In the genomic region with DNA sequence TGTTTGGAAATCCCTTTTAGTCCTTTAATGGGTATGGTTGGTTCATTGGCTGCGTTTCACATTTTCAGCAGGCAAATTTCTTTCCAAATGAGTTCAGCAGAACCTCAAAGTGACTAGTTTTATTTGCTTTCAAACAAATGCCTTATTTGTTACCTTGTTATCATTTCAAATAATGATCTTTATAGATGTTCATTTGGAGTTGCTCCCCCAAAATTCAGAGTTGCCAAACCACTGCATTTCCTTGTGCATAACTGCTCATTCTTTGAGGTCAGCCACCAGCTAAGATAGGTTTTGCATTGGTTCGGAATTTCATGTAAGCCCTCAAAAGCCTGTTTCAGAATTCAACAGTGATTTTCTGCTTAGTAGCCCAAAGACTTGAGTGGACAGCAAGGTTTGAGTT, we compare ENCODE assay signal across 1 cellular context.
TF ChIP-seq lines count a peak whose summit lies in the region.

No MANE protein-coding gene starts in this region.

TF ChIP-seq in IMR-90, 13 proteins besides CTCF, POLR2A, EP300 and RAD21 (continued from another document):
- TF ChIP-seq RFX5 (IDR thresholded peaks at IDR 0.05; ENCODE audit: low read depth, low read length) = no peak
- no peak for TF ChIP-seq MAFK (IDR thresholded peaks at IDR 0.05; ENCODE audit: low read depth, low read length)
- no peak for TF ChIP-seq RCOR1 (IDR thresholded peaks at IDR 0.05; ENCODE audit: insufficient replicate concordance, low read length)
- no peak for TF ChIP-seq SMC3 (IDR thresholded peaks at IDR 0.05; ENCODE audit: low read depth, low read length)
- no peak for TF ChIP-seq NFE2L2 (IDR thresholded peaks at IDR 0.05; ENCODE audit: low read depth, low read length)
- no peak for TF ChIP-seq CHD1 (IDR thresholded peaks at IDR 0.05; ENCODE audit: low read depth, low read length)
- TF ChIP-seq MXI1 (IDR thresholded peaks at IDR 0.05; ENCODE audit: borderline replicate concordance, low read depth, low read length) = no peak
- TF ChIP-seq, protein P1, sequence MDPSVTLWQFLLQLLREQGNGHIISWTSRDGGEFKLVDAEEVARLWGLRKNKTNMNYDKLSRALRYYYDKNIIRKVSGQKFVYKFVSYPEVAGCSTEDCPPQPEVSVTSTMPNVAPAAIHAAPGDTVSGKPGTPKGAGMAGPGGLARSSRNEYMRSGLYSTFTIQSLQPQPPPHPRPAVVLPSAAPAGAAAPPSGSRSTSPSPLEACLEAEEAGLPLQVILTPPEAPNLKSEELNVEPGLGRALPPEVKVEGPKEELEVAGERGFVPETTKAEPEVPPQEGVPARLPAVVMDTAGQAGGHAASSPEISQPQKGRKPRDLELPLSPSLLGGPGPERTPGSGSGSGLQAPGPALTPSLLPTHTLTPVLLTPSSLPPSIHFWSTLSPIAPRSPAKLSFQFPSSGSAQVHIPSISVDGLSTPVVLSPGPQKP (IDR thresholded peaks at IDR 0.05; ENCODE audit: borderline replicate concordance, low read depth, low read length) = no peak
- TF ChIP-seq BHLHE40 (IDR thresholded peaks at IDR 0.05; ENCODE audit: low read depth, low read length) = no peak
TF ChIP-seq in IMR-90: peak in this region for 0.
